In genomic region chr1:168833352-168833751, GRCh38 we compare ENCODE assay signal across 16 cellular contexts.
A peak's percentile ranks its signal among the peaks of the same experiment; 100 is the strongest.
DNase-seq lines count a peak whose midpoint lies in the region; ATAC-seq and TF ChIP-seq lines count a peak whose summit lies in the region.
"Had no signal": no experiment of that assay in that cellular context is flagged by ENCODE, and none has a peak within 500 bp of the region (broad histone marks: within the 10 kb centered on the region; RNA-seq: fewer than 3 reads in every experiment).

No MANE protein-coding gene starts in this region.

- H3K36me3 Mint-ChIP-seq in nephron (ENCODE audit: low read depth) (no peaks in the 10 kb centered on the region), neural progenitor cell (no peaks in the 10 kb centered on the region)

- H3K4me3 ChIP-seq in BLaER1 = no peak overlapping the region
- peak overlapping the region; percentile 25 for H3K4me3 ChIP-seq in Loucy (ENCODE audit: low read length, poor library complexity, severe bottlenecking)
- H3K4me3 ChIP-seq in neural progenitor cell = no peak overlapping the region
- no peak overlapping the region for H3K4me3 ChIP-seq in brain microvascular endothelial cell (ENCODE audit: low read depth, low read length)
- H3K4me3 ChIP-seq: K562, PC-9 had no signal

- H3K4me3 Mint-ChIP-seq in nephron (no peak overlapping the region), neural progenitor cell (no peak overlapping the region)
- H3K4me3 Mint-ChIP-seq: activated CD4-positive, alpha-beta T cell treated with anti-CD3 and anti-CD28 coated beads, Interleukin-2, amount 10 ng/mL, durations not matched to agents 24 days and 14 days; T-helper 17 cell had no signal

- H3K27me3 Mint-ChIP-seq in nephron (ENCODE audit: low read depth) = no peaks in the 10 kb centered on the region
- no peaks in the 10 kb centered on the region for H3K27me3 Mint-ChIP-seq in neural progenitor cell (ENCODE audit: insufficient read depth, low read depth)
- H3K27me3 Mint-ChIP-seq: T-helper 17 cell had no signal

- DNase-seq in left ventricle myocardium superior (no peak), neural progenitor cell (ENCODE audit: low spot score) (no peak), brain microvascular endothelial cell (no peak), KBM-7 (no peak)
- DNase-seq: activated CD8-positive, alpha-beta memory T cell treated with anti-CD3 and anti-CD28 coated beads, Interleukin-2, amount 50 U/mL, for 4 hours; activated effector memory CD4-positive, alpha-beta T cell treated with anti-CD3 and anti-CD28 coated beads, Interleukin-2, amount 50 U/mL, for 16 hours; midbrain; NCI-H187 treated with DMSO at 0.1 percent for 48 hours; PC-9; T-helper 17 cell had no signal

- intact Hi-C loops in left ventricle myocardium superior (cut with micrococcal nuclease) = no loop called here

- H3K79me2 ChIP-seq in Loucy (ENCODE audit: insufficient read depth, low read length) (no peaks in the 10 kb centered on the region), neural progenitor cell (ENCODE audit: low read depth) (no peaks in the 10 kb centered on the region)

- H2AFZ ChIP-seq in Loucy (ENCODE audit: low read length) = peak overlapping the region; percentile 76; the same call in 1 of the 2 replicates
- no peak overlapping the region for H2AFZ ChIP-seq in neural progenitor cell (replicated peaks)
- H2AFZ ChIP-seq: PC-9 had no signal

- ATAC-seq in left ventricle myocardium superior = peak; percentile 30
- ATAC-seq in GM19023 (IDR thresholded peaks at IDR 0.05; ENCODE audit: unreplicated experiment) = no peak
- ATAC-seq: T-helper 17 cell had no signal

- H3K4me2 ChIP-seq in BLaER1 (peak overlapping the region; percentile 28), Loucy (ENCODE audit: low read depth, low read length, poor library complexity, severe bottlenecking) (peak overlapping the region; percentile 62), neural progenitor cell (no peak overlapping the region)
- H3K4me2 ChIP-seq: PC-9 had no signal

- H3K9me3 ChIP-seq in BLaER1 (peaks cover 16% of the 10 kb centered on the region), Loucy (ENCODE audit: insufficient read depth, low read depth, low read length) (no peaks in the 10 kb centered on the region; the same call in 1 of the 2 replicates), neural progenitor cell (ENCODE audit: low read depth) (no peaks in the 10 kb centered on the region)

- H3K4me1 Mint-ChIP-seq in nephron (peaks cover 25% of the 10 kb centered on the region), neural progenitor cell (peaks cover 17% of the 10 kb centered on the region)

- TF ChIP-seq CTCF in Loucy (conservative IDR thresholded peaks at IDR 0.05; ENCODE audit: low read length) (no peak), nephron (IDR thresholded peaks at IDR 0.05; ENCODE audit: unreplicated experiment in 3 of 3) (no peak), neural progenitor cell (IDR thresholded peaks at IDR 0.05) (no peak), brain microvascular endothelial cell (IDR thresholded peaks at IDR 0.05; ENCODE audit: low read depth, low read length, missing control alignments) (no peak)

- peaks cover 9% of the 10 kb centered on the region for H3K4me1 ChIP-seq in BLaER1
- H3K4me1 ChIP-seq in Loucy (ENCODE audit: insufficient read depth, low read length, poor library complexity, severe bottlenecking) = peaks cover 16% of the 10 kb centered on the region
- peaks cover 6% of the 10 kb centered on the region for H3K4me1 ChIP-seq in neural progenitor cell

- H3K36me3 ChIP-seq in BLaER1 (no peaks in the 10 kb centered on the region), Loucy (ENCODE audit: insufficient read depth, low read length) (no peaks in the 10 kb centered on the region), neural progenitor cell (no peaks in the 10 kb centered on the region), brain microvascular endothelial cell (replicated peaks) (no peaks in the 10 kb centered on the region)

- no peaks in the 10 kb centered on the region for H3F3A ChIP-seq in Loucy (ENCODE audit: low read depth)
- no peaks in the 10 kb centered on the region for H3F3A ChIP-seq in neural progenitor cell (ENCODE audit: low read depth)

- H3K27ac ChIP-seq in BLaER1 (no peak overlapping the region), neural progenitor cell (no peak overlapping the region), brain microvascular endothelial cell (no peak overlapping the region)
- H3K27ac ChIP-seq: PC-9 had no signal

- H3K9me2 ChIP-seq in Loucy (replicated peaks; ENCODE audit: low read depth, low read length) = no peaks in the 10 kb centered on the region

- H3K27me3 ChIP-seq in BLaER1 = no peaks in the 10 kb centered on the region
- no peaks in the 10 kb centered on the region for H3K27me3 ChIP-seq in Loucy (ENCODE audit: insufficient read depth, low read length, poor library complexity, severe bottlenecking)
- no peaks in the 10 kb centered on the region for H3K27me3 ChIP-seq in neural progenitor cell
- H3K27me3 ChIP-seq in brain microvascular endothelial cell (replicated peaks) = no peaks in the 10 kb centered on the region

- no peaks in the 10 kb centered on the region for H4K20me1 ChIP-seq in BLaER1
- no peaks in the 10 kb centered on the region for H4K20me1 ChIP-seq in Loucy (ENCODE audit: insufficient read depth, low read length, poor library complexity, severe bottlenecking)
- no peaks in the 10 kb centered on the region for H4K20me1 ChIP-seq in neural progenitor cell (ENCODE audit: low read depth)

- H3K27ac Mint-ChIP-seq in nephron = peak overlapping the region; percentile 49 to 94 (median 92)
- H3K27ac Mint-ChIP-seq in neural progenitor cell = no peak overlapping the region
- H3K27ac Mint-ChIP-seq: activated CD4-positive, alpha-beta T cell treated with anti-CD3 and anti-CD28 coated beads, Interleukin-2, amount 10 ng/mL, durations not matched to agents 24 days and 14 days; T-helper 17 cell had no signal

- in situ Hi-C loops in brain microvascular endothelial cell (cut with HindIII; ENCODE audit: low pct_ligation_motif_present, low sequenced_read_pairs) = no loop called here
- in situ Hi-C loops in KBM-7 (cut with MboI; ENCODE audit: low pct_unique_long_range_greater_than_20kb, low sequenced_read_pairs) = no loop called here

- H3K9ac ChIP-seq in BLaER1 (no peak overlapping the region), Loucy (ENCODE audit: low read depth, low read length, poor library complexity, severe bottlenecking) (peak overlapping the region; percentile 11), neural progenitor cell (no peak overlapping the region)

- H3K9me3 Mint-ChIP-seq in nephron (no peaks in the 10 kb centered on the region), neural progenitor cell (peaks cover 7% of the 10 kb centered on the region)
- H3K9me3 Mint-ChIP-seq: activated CD4-positive, alpha-beta T cell treated with anti-CD3 and anti-CD28 coated beads, Interleukin-2, amount 10 ng/mL, durations not matched to agents 24 days and 14 days had no signal
